ENCODE assay signal across 9 cellular contexts in the genomic region with DNA sequence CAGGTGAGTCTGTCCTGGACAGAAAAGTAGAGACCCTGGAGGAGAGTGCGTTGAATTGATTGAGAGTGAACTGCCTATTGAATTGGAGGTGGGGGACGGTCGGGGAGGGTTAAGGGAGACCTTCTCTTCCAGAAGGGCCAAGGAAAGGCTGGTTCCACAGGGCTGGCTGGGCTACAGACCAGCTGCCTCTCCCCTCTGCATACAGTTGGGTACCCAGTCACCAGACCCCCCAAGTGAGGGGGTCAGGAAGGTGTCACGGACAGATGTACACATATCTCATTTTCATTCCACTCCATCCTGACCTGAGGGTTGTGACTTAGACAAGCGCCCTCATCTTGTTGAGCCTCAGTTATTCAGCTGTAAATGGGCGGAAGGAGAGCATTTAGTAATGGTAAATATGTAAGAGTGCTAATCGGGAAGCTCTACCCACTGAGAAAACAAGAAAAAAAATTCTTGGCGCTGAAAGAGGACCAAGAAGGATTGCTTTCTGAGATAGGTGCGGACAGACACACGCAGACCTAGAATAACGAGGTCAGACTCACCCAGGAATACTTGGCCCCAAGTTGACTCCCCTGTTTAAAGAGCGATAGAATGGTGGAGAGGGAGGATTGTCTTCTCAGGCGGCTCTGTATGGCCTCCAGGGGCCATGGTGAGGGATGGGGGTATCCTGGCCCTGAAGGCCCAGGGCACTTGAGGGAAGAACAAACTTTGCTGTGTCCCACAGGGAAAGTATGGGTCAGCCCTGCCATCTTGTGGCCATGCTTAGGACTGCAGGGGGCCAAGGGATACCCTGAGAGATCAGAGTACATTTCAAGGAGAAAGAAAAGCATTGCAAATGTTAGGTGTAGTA. TPM values are rescaled to one million over a fixed set of nuclear protein-coding genes. Genes with fewer than 3 reads are reported as not detected.
DNase-seq lines count a peak whose midpoint lies in the region; ATAC-seq and TF ChIP-seq lines count a peak whose summit lies in the region.
"Had no signal": no experiment of that assay in that cellular context is flagged by ENCODE, and none has a peak within 500 bp of the region (broad histone marks: within the 10 kb centered on the region; RNA-seq: fewer than 3 reads in every experiment).

No MANE protein-coding gene starts in this region.

- ATAC-seq in GM21390 (IDR thresholded peaks at IDR 0.05; ENCODE audit: unreplicated experiment) (peak; percentile 92), HG03558 (IDR thresholded peaks at IDR 0.05; ENCODE audit: extremely low read depth, unreplicated experiment) (peak; percentile 85), left lobe of liver (peak; percentile 87)
- peak; percentile 35 for ATAC-seq in stimulated activated effector memory CD8-positive, alpha-beta T cell treated with anti-CD3 and anti-CD28 coated beads, Interleukin-12 subunit alpha, Interleukin-12 subunit beta, amount 100 ng/mL, for 72 hours

- no peaks in the 10 kb centered on the region for H3K4me1 ChIP-seq in SJSA1 (replicated peaks)

- no peak overlapping the region for H3K4me3 ChIP-seq in SJSA1
- H3K4me3 ChIP-seq: BLaER1 had no signal

- no peaks in the 10 kb centered on the region for H3K9me3 Mint-ChIP-seq in chondrocyte (ENCODE audit: low read depth)
- H3K9me3 Mint-ChIP-seq in stimulated activated effector memory CD8-positive, alpha-beta T cell treated with anti-CD3 and anti-CD28 coated beads, Interleukin-12 subunit alpha, Interleukin-12 subunit beta, amount 100 ng/mL, for 72 hours = peaks cover 20% of the 10 kb centered on the region

- no peak overlapping the region for H3K4me3 Mint-ChIP-seq in chondrocyte (ENCODE audit: unreplicated experiment)
- no peak overlapping the region for H3K4me3 Mint-ChIP-seq in stimulated activated effector memory CD8-positive, alpha-beta T cell treated with anti-CD3 and anti-CD28 coated beads, Interleukin-12 subunit alpha, Interleukin-12 subunit beta, amount 100 ng/mL, for 72 hours

- peaks cover 2% of the 10 kb centered on the region for H3K27me3 Mint-ChIP-seq in chondrocyte (ENCODE audit: low read depth)

- no peak overlapping the region for H3K27ac ChIP-seq in SJSA1

- no peaks in the 10 kb centered on the region for H3K4me1 Mint-ChIP-seq in chondrocyte (ENCODE audit: low read depth)
- H3K4me1 Mint-ChIP-seq in stimulated activated effector memory CD8-positive, alpha-beta T cell treated with anti-CD3 and anti-CD28 coated beads, Interleukin-12 subunit alpha, Interleukin-12 subunit beta, amount 100 ng/mL, for 72 hours = no peaks in the 10 kb centered on the region

- no peak overlapping the region for H3K27ac Mint-ChIP-seq in chondrocyte (ENCODE audit: unreplicated experiment)
- H3K27ac Mint-ChIP-seq in stimulated activated effector memory CD8-positive, alpha-beta T cell treated with anti-CD3 and anti-CD28 coated beads, Interleukin-12 subunit alpha, Interleukin-12 subunit beta, amount 100 ng/mL, for 72 hours = no peak overlapping the region

- no peaks in the 10 kb centered on the region for H3K36me3 Mint-ChIP-seq in chondrocyte (ENCODE audit: low read depth)
- H3K36me3 Mint-ChIP-seq in stimulated activated effector memory CD8-positive, alpha-beta T cell treated with anti-CD3 and anti-CD28 coated beads, Interleukin-12 subunit alpha, Interleukin-12 subunit beta, amount 100 ng/mL, for 72 hours = no peaks in the 10 kb centered on the region

- peak in 2 of 3 experiments; percentile 2 to 33 for DNase-seq in NCI-H1417 (lab: John Stamatoyannopoulos, UW)
- no peak for DNase-seq in NCI-H1417 treated with DMSO at 0.1 percent for 48 hours (lab: John Stamatoyannopoulos, UW)
- DNase-seq in SJSA1 (ENCODE audit: low read depth in 1 of 2, low spot score in 2 of 2) = peak; percentile 30 to 59
- DNase-seq in chondrocyte (ENCODE audit: low spot score) = no peak
- DNase-seq in left lobe of liver (ENCODE audit: low spot score) = peak; percentile 79
- DNase-seq in stimulated activated effector memory CD8-positive, alpha-beta T cell treated with anti-CD3 and anti-CD28 coated beads, Interleukin-12 subunit alpha, Interleukin-12 subunit beta, amount 100 ng/mL, for 72 hours (ENCODE audit: low spot score in 2 of 2) = peak; percentile 6 to 61

- no peaks in the 10 kb centered on the region for H3K36me3 ChIP-seq in SJSA1
- H3K36me3 ChIP-seq: BLaER1 had no signal

- TF ChIP-seq CTCF in chondrocyte (IDR thresholded peaks at IDR 0.05) = peak; percentile 98

- no peaks in the 10 kb centered on the region for H3K9me3 ChIP-seq in SJSA1 (replicated peaks)
- H3K9me3 ChIP-seq: BLaER1 had no signal

- H3K27me3 ChIP-seq in SJSA1 (replicated peaks) = no peaks in the 10 kb centered on the region
- H3K27me3 ChIP-seq: BLaER1 had no signal

RNA-seq across cellular contexts. Expression of a gene that starts 7.2 kb away (rescaled TPM):
- total RNA-seq in SJSA1 (2014; rRNA removed; shearing (Covaris generic)) = not detected in 2 replicates
- not detected in 3 replicates for total RNA-seq in chondrocyte
- 108 TPM for total RNA-seq in left lobe of liver

Comparison
In these comparisons a context has a peak if more than half of its experiments do, and no peak if none do; other contexts are left out.
1. DNase-seq: peak in NCI-H1417 (2 of 3), SJSA1 (2 of 2), left lobe of liver (single experiment) and stimulated activated effector memory CD8-positive, alpha-beta T cell treated with anti-CD3 and anti-CD28 coated beads, Interleukin-12 subunit alpha, Interleukin-12 subunit beta, amount 100 ng/mL, for 72 hours (2 of 2); none in NCI-H1417 treated with DMSO at 0.1 percent for 48 hours (single experiment) and chondrocyte (single experiment).
2. ATAC-seq: peak in every context shown above with its lines; median percentile 92 in GM21390; 87 in left lobe of liver; 85 in HG03558; 35 in stimulated activated effector memory CD8-positive, alpha-beta T cell treated with anti-CD3 and anti-CD28 coated beads, Interleukin-12 subunit alpha, Interleukin-12 subunit beta, amount 100 ng/mL, for 72 hours.
3. RNA of a gene that starts 7.2 kb away (total RNA-seq): 108 TPM in left lobe of liver (single experiment); not detected in SJSA1 and not detected in chondrocyte; every median in the first group is over 100 times any median in the second.